Comparison of ENCODE assay signal across 8 cellular contexts in genomic region chrX:111447298-111447697, GRCh38. TPM values are rescaled to one million over a fixed set of nuclear protein-coding genes. Genes with fewer than 3 reads are reported as not detected.
DNase-seq lines count a peak whose midpoint lies in the region; ATAC-seq and TF ChIP-seq lines count a peak whose summit lies in the region.

No MANE protein-coding gene starts in this region.

- no peak overlapping the region for H2AFZ ChIP-seq in MM.1S (ENCODE audit: low read length)

- H3K36me3 ChIP-seq in GM06990 (ENCODE audit: control insufficient read depth, insufficient read depth, low read length) (no peaks in the 10 kb centered on the region), MM.1S (replicated peaks; ENCODE audit: insufficient read depth, low read length) (no peaks in the 10 kb centered on the region), kidney epithelial cell (ENCODE audit: control insufficient read depth, insufficient read depth, low read length) (no peaks in the 10 kb centered on the region), tibial artery (no peaks in the 10 kb centered on the region)

- TF ChIP-seq CTCF in GM06990 (IDR thresholded peaks at IDR 0.05; ENCODE audit: insufficient read depth, low read length, poor library complexity, severe bottlenecking) (peak; percentile 51), MM.1S (IDR thresholded peaks at IDR 0.05; ENCODE audit: low read length) (peak; percentile 49), kidney epithelial cell (IDR thresholded peaks at IDR 0.05; ENCODE audit: insufficient read depth, low read length, poor library complexity, severe bottlenecking) (peak; percentile 16), tibial artery (IDR thresholded peaks at IDR 0.05) (no peak)

- H3K4me3 ChIP-seq in GM06990 (replicated peaks; ENCODE audit: low read depth, low read length) (no peak overlapping the region), MM.1S (ENCODE audit: low read length) (no peak overlapping the region), kidney epithelial cell (ENCODE audit: low read depth, low read length) (no peak overlapping the region), tibial artery (no peak overlapping the region)

- H3K36me3 Mint-ChIP-seq in T-helper 2 cell treated with Interferon-gamma antibody and Interleukin-4, amounts not matched to agents 5 μg/mL and 100 μg/mL, for 36 hours (ENCODE audit: low read depth) = no peaks in the 10 kb centered on the region
- no peaks in the 10 kb centered on the region for H3K36me3 Mint-ChIP-seq in activated naive CD4-positive, alpha-beta T cell treated with anti-CD3 and anti-CD28 coated beads, Interleukin-2, amount 50 U/mL, for 72 hours

- no peak overlapping the region for H3K4me3 Mint-ChIP-seq in T-helper 2 cell treated with Interferon-gamma antibody and Interleukin-4, amounts not matched to agents 5 μg/mL and 100 μg/mL, for 36 hours

- H3K27ac Mint-ChIP-seq in T-helper 2 cell treated with Interferon-gamma antibody and Interleukin-4, amounts not matched to agents 5 μg/mL and 100 μg/mL, for 36 hours = no peak overlapping the region
- no peak overlapping the region for H3K27ac Mint-ChIP-seq in activated naive CD4-positive, alpha-beta T cell treated with anti-CD3 and anti-CD28 coated beads, Interleukin-2, amount 50 U/mL, for 72 hours

- H3K9me2 ChIP-seq in MM.1S (replicated peaks; ENCODE audit: insufficient read depth, low read length) = no peaks in the 10 kb centered on the region

- peak; percentile 0 for DNase-seq in GM06990 (ENCODE audit: extremely low read depth, insufficient read length)
- peak; percentile 47 for DNase-seq in MM.1S
- DNase-seq in SK-N-DZ (ENCODE audit: low spot score) = peak; percentile 59
- DNase-seq in kidney epithelial cell (ENCODE audit: low read depth) = no peak
- DNase-seq in T-helper 2 cell treated with Interferon-gamma antibody and Interleukin-4, amounts not matched to agents 5 μg/mL and 100 μg/mL, for 36 hours (ENCODE audit: low spot score) = no peak
- DNase-seq in tibial artery = no peak
- DNase-seq in activated naive CD4-positive, alpha-beta T cell treated with anti-CD3 and anti-CD28 coated beads, Interleukin-2, amount 50 U/mL, for 72 hours (ENCODE audit: low spot score in 2 of 2) = no peak

- H3K79me2 ChIP-seq in MM.1S (ENCODE audit: low read length) = no peaks in the 10 kb centered on the region

- no peak overlapping the region for H3K9ac ChIP-seq in MM.1S (ENCODE audit: low read length)

- no peaks in the 10 kb centered on the region for H4K20me1 ChIP-seq in MM.1S (ENCODE audit: insufficient read depth, low read length)

- H3K27me3 ChIP-seq in GM06990 (replicated peaks; ENCODE audit: control insufficient read depth, insufficient read depth, low read length) (no peaks in the 10 kb centered on the region), MM.1S (replicated peaks; ENCODE audit: insufficient read depth, low read length) (no peaks in the 10 kb centered on the region), kidney epithelial cell (ENCODE audit: control insufficient read depth, insufficient read depth, low read length) (peaks cover 2% of the 10 kb centered on the region), tibial artery (no peaks in the 10 kb centered on the region)

- H3K9me3 ChIP-seq in MM.1S (replicated peaks; ENCODE audit: insufficient read depth, low read length) (no peaks in the 10 kb centered on the region), tibial artery (no peaks in the 10 kb centered on the region)

- ATAC-seq in GM21528 (IDR thresholded peaks at IDR 0.05; ENCODE audit: low FRiP score, unreplicated experiment) = peak; percentile 66
- ATAC-seq in activated naive CD4-positive, alpha-beta T cell treated with anti-CD3 and anti-CD28 coated beads, Interleukin-2, amount 50 U/mL, for 72 hours = no peak

- H3K4me1 ChIP-seq in MM.1S (ENCODE audit: low read length) (no peaks in the 10 kb centered on the region), tibial artery (no peaks in the 10 kb centered on the region)

- H3K9me3 Mint-ChIP-seq in T-helper 2 cell treated with Interferon-gamma antibody and Interleukin-4, amounts not matched to agents 5 μg/mL and 100 μg/mL, for 36 hours = no peaks in the 10 kb centered on the region
- no peaks in the 10 kb centered on the region for H3K9me3 Mint-ChIP-seq in activated naive CD4-positive, alpha-beta T cell treated with anti-CD3 and anti-CD28 coated beads, Interleukin-2, amount 50 U/mL, for 72 hours

- no peak overlapping the region for H3K4me2 ChIP-seq in MM.1S (ENCODE audit: low read depth, low read length)

- peaks cover 2% of the 10 kb centered on the region for H3K27me3 Mint-ChIP-seq in T-helper 2 cell treated with Interferon-gamma antibody and Interleukin-4, amounts not matched to agents 5 μg/mL and 100 μg/mL, for 36 hours (ENCODE audit: low read depth)

- no peaks in the 10 kb centered on the region for H3F3A ChIP-seq in MM.1S (ENCODE audit: insufficient read depth, low read length)

- intact Hi-C loops in tibial artery (cut with DNase I; ENCODE audit: low total_unique reads) = no loop called here

- H3K27ac ChIP-seq in MM.1S (ENCODE audit: low read length) = no peak overlapping the region
- H3K27ac ChIP-seq in tibial artery = no peak overlapping the region

- H3K4me1 Mint-ChIP-seq in T-helper 2 cell treated with Interferon-gamma antibody and Interleukin-4, amounts not matched to agents 5 μg/mL and 100 μg/mL, for 36 hours (ENCODE audit: low read depth) = no peaks in the 10 kb centered on the region

RNA-seq across cellular contexts. Expression of gene DCX, which starts 35.3 kb away (rescaled TPM):
- 12.9 and 20.8 TPM in 2 replicates for polyA plus RNA-seq in SK-N-DZ (2014; cell fraction: cytosol; rRNA removed)
- polyA plus RNA-seq in SK-N-DZ (2014; cell fraction: nucleus; rRNA removed) = 4.3 and 10.7 TPM in 2 replicates
- not detected in 2 replicates for total RNA-seq in kidney epithelial cell
- not detected for total RNA-seq in activated naive CD4-positive, alpha-beta T cell treated with anti-CD3 and anti-CD28 coated beads, Interleukin-2, amount 50 U/mL, for 72 hours

Comparison
In these comparisons a context has a peak if more than half of its experiments do, and no peak if none do; other contexts are left out.
1. DNase-seq: peak in GM06990 (single experiment), MM.1S (single experiment) and SK-N-DZ (single experiment); none in kidney epithelial cell (single experiment), T-helper 2 cell treated with Interferon-gamma antibody and Interleukin-4, amounts not matched to agents 5 μg/mL and 100 μg/mL, for 36 hours (single experiment), tibial artery (0 of 2) and activated naive CD4-positive, alpha-beta T cell treated with anti-CD3 and anti-CD28 coated beads, Interleukin-2, amount 50 U/mL, for 72 hours (0 of 2).
2. CTCF ChIP-seq: peak in GM06990 (single experiment), MM.1S (single experiment) and kidney epithelial cell (single experiment); none in tibial artery (0 of 2).